In genomic region chr7:34087892-34088891, GRCh38 we compare ENCODE assay signal across 8 cellular contexts.
DNase-seq lines count a peak whose midpoint lies in the region; ATAC-seq and TF ChIP-seq lines count a peak whose summit lies in the region.

No MANE protein-coding gene starts in this region.

- in situ Hi-C loops in KBM-7 (cut with MboI; ENCODE audit: low pct_unique_long_range_greater_than_20kb, low sequenced_read_pairs) = no loop called here

- TF ChIP-seq CTCF in mucosa of descending colon (IDR thresholded peaks at IDR 0.05) = no peak

- ATAC-seq in mucosa of descending colon (peak; percentile 79), HG03378 (IDR thresholded peaks at IDR 0.05; ENCODE audit: unreplicated experiment) (no peak), GM19467 (IDR thresholded peaks at IDR 0.05; ENCODE audit: unreplicated experiment) (no peak)

- no peaks in the 10 kb centered on the region for H3K27me3 Mint-ChIP-seq in activated CD4-positive, alpha-beta memory T cell treated with anti-CD3 and anti-CD28 coated beads, Interleukin-2, amount 10 ng/mL, durations not matched to agents 7 days and 5 days

- H3K36me3 ChIP-seq in mucosa of descending colon (ENCODE audit: low read depth) = no peaks in the 10 kb centered on the region

- POLR2A ChIA-PET in activated CD4-positive, alpha-beta memory T cell treated with anti-CD3 and anti-CD28 coated beads, Interleukin-2, amount 10 ng/mL, durations not matched to agents 7 days and 5 days (lab: Charles Lee) = no interaction called here

- CTCF ChIA-PET in activated CD4-positive, alpha-beta memory T cell treated with anti-CD3 and anti-CD28 coated beads, Interleukin-2, amount 10 ng/mL, durations not matched to agents 7 days and 5 days (lab: Charles Lee) = interaction anchor here (1.0 kb wide), 1 partner anchor 24 kb away, joined by 6 read pairs; no protein-coding TSS in a partner anchor

- DNase-seq in NCI-H510A treated with DMSO at 0.1 percent for 48 hours (lab: John Stamatoyannopoulos, UW) = peak; percentile 27
- no peak for DNase-seq in NCI-H510A (lab: John Stamatoyannopoulos, UW)
- peak; percentile 19 for DNase-seq in KBM-7
- peak; percentile 50 for DNase-seq in astrocyte of the hippocampus (ENCODE audit: low read depth, low spot score)
- DNase-seq in mucosa of descending colon = peak in 2 of 3 donors; percentile 46 to 52
- no peak for DNase-seq in activated CD4-positive, alpha-beta memory T cell treated with anti-CD3 and anti-CD28 coated beads, Interleukin-2, amount 10 ng/mL, durations not matched to agents 7 days and 5 days

- no peak overlapping the region for H3K27ac Mint-ChIP-seq in activated CD4-positive, alpha-beta memory T cell treated with anti-CD3 and anti-CD28 coated beads, Interleukin-2, amount 10 ng/mL, durations not matched to agents 7 days and 5 days

- H3K4me3 ChIP-seq in mucosa of descending colon = no peak overlapping the region

- H3K4me3 Mint-ChIP-seq in activated CD4-positive, alpha-beta memory T cell treated with anti-CD3 and anti-CD28 coated beads, Interleukin-2, amount 10 ng/mL, durations not matched to agents 7 days and 5 days = no peak overlapping the region

- no peaks in the 10 kb centered on the region for H3K36me3 Mint-ChIP-seq in activated CD4-positive, alpha-beta memory T cell treated with anti-CD3 and anti-CD28 coated beads, Interleukin-2, amount 10 ng/mL, durations not matched to agents 7 days and 5 days (ENCODE audit: low read depth)

- H3K4me1 Mint-ChIP-seq in activated CD4-positive, alpha-beta memory T cell treated with anti-CD3 and anti-CD28 coated beads, Interleukin-2, amount 10 ng/mL, durations not matched to agents 7 days and 5 days = no peaks in the 10 kb centered on the region

- no peaks in the 10 kb centered on the region for H3K9me3 Mint-ChIP-seq in activated CD4-positive, alpha-beta memory T cell treated with anti-CD3 and anti-CD28 coated beads, Interleukin-2, amount 10 ng/mL, durations not matched to agents 7 days and 5 days

- no peaks in the 10 kb centered on the region for H3K4me1 ChIP-seq in mucosa of descending colon (ENCODE audit: low read depth)

- intact Hi-C loops in mucosa of descending colon (cut with DNase I, micrococcal nuclease) = no loop called here

- no peaks in the 10 kb centered on the region for H3K9me3 ChIP-seq in mucosa of descending colon

Comparison
In these comparisons a context has a peak if more than half of its experiments do, and no peak if none do; other contexts are left out.
1. DNase-seq: peak in NCI-H510A treated with DMSO at 0.1 percent for 48 hours (single experiment), KBM-7 (single experiment), astrocyte of the hippocampus (single experiment) and mucosa of descending colon (2 of 3); none in NCI-H510A (single experiment) and activated CD4-positive, alpha-beta memory T cell treated with anti-CD3 and anti-CD28 coated beads, Interleukin-2, amount 10 ng/mL, durations not matched to agents 7 days and 5 days (single experiment).